Comparison of ENCODE assay signal across 9 cellular contexts in the genomic region with DNA sequence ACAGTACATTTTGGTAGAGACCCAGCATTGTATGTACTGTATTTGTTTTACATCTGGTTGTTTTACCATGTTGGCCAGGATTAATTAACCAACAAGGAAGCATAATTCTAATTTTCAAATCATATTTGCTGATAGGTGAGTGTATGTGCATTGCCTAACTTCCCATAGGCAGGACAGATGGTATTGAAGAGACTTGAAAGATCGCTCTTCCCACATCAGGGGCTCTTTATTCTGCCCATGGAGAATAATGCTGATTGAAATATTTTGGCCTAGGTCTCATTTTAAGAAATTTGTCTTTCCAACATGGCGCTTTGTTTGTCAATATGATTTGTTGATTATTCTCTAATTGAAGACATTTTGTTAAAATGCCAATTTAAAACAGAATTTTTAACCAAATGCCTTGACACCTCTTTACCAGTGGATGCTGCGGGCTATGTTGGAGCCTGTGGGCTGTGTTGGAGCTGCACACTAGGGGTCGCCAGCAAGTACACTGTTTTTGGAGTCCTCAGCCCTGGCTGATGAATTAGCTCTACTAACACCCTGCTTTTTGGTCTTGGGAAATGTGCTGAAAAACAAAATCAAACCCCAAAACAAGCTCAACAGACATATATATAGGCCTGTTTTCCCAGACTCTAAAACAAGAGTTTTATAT. TPM values are rescaled to one million over a fixed set of nuclear protein-coding genes. Genes with fewer than 3 reads are reported as not detected.
DNase-seq lines count a peak whose midpoint lies in the region; ATAC-seq and TF ChIP-seq lines count a peak whose summit lies in the region.
"Had no signal": no experiment of that assay in that cellular context is flagged by ENCODE, and none has a peak within 500 bp of the region (broad histone marks: within the 10 kb centered on the region; RNA-seq: fewer than 3 reads in every experiment).

No MANE protein-coding gene starts in this region.

- peaks cover 0 to 26% (median 0%) of the 10 kb centered on the region in 12 donors for H3K4me1 ChIP-seq in heart left ventricle
- H3K4me1 ChIP-seq in aorta (ENCODE audit: control insufficient read depth in 1 of 2, insufficient read depth in 2 of 2, low read length in 2 of 2), result no peaks in the 10 kb centered on the region
- H3K4me1 ChIP-seq: parathyroid adenoma had no signal

- WGBS in heart left ventricle, 4 donors, result 66 to 68% (median 66%) methylated on average over 4 of the region's 4 CpGs
- 67 to 70% methylated on average over 4 of the region's 4 CpGs for WGBS in aorta, 2 donors

- peak in 10 of 12 donors; percentile 15 to 54 (median 38) for TF ChIP-seq CTCF in heart left ventricle (IDR thresholded peaks at IDR 0.05)

- no peaks in the 10 kb centered on the region for H3K36me3 ChIP-seq in heart left ventricle
- H3K36me3 ChIP-seq in aorta (ENCODE audit: control insufficient read depth in 1 of 2, insufficient read depth in 2 of 2, low read length in 1 of 2), result no peaks in the 10 kb centered on the region

- intact Hi-C loops in heart left ventricle (cut with DNase I), result no loop called here
- intact Hi-C loops in aorta (cut with DNase I), result no loop called here

- H3K27ac ChIP-seq in heart left ventricle, result no peak overlapping the region
- H3K27ac ChIP-seq in aorta (ENCODE audit: low read depth in 1 of 2, low read length in 2 of 2), result no peak overlapping the region
- H3K27ac ChIP-seq: parathyroid adenoma had no signal

- H3K9me3 ChIP-seq in heart left ventricle (no peaks in the 10 kb centered on the region), aorta (ENCODE audit: control insufficient read depth, low read length) (no peaks in the 10 kb centered on the region)

- ATAC-seq in HG02642 (IDR thresholded peaks at IDR 0.05; ENCODE audit: poor library complexity, unreplicated experiment) (peak; percentile 43), heart left ventricle (peak in 3 of 4 donors; percentile 50 to 55 (median 53)), aorta (ENCODE audit: low FRiP score) (peak; percentile 74)

- TF ChIP-seq POLR2A in heart left ventricle (IDR thresholded peaks at IDR 0.05), result no peak

- H3K4me3 ChIP-seq in heart left ventricle (no peak overlapping the region), aorta (ENCODE audit: low read length in 2 of 2) (no peak overlapping the region)

- no peaks in the 10 kb centered on the region for H3K27me3 ChIP-seq in heart left ventricle
- H3K27me3 ChIP-seq in aorta (ENCODE audit: control insufficient read depth in 1 of 2, insufficient read depth in 2 of 2, low read length in 1 of 2), result no peaks in the 10 kb centered on the region

- DNase-seq in SIG-M5 treated with dmso at 0.1 percent for 504 hours (lab: John Stamatoyannopoulos, UW; ENCODE audit: unreplicated experiment) (peak; percentile 45), SIG-M5 (lab: John Stamatoyannopoulos, UW) (no peak), RPMI7951 (ENCODE audit: low read depth) (peak; percentile 39), heart left ventricle (peak in 2 of 5 donors; percentile 19 to 35), aorta (peak in 1 of 2 donors; percentile 57), T-helper 1 cell (no peak)
- no peak for DNase-seq in activated CD4-positive, CD25-positive, alpha-beta regulatory T cell treated with anti-CD3 and anti-CD28 coated beads, Interleukin-2, amount 50 U/mL, for 72 hours

RNA-seq across cellular contexts. Expression of a gene that starts 5.3 kb away (rescaled TPM):
- not detected in 2 replicates for total RNA-seq in RPMI7951 (2014; rRNA removed; shearing (Covaris generic))
- total RNA-seq in heart left ventricle (1 to 10 TPM in 3 of 9 donors, under 1 TPM in 6; 0.40 to 3.4 (median 0.84) TPM), aorta (1 to 10 TPM; 1.9 to 3.6 TPM)
- polyA plus RNA-seq in heart left ventricle (under 1 TPM; 0.26 to 0.34 TPM), aorta (1 to 10 TPM in 1 of 2 donors, under 1 TPM in 1; 0.87 to 5.1 TPM)

RNA-seq across cellular contexts. Expression of a gene that starts 49.9 kb away (rescaled TPM):
- not detected in 2 replicates for total RNA-seq in RPMI7951 (2014; rRNA removed; shearing (Covaris generic))
- total RNA-seq in heart left ventricle (1 to 10 TPM in 2 of 9 donors, under 1 TPM in 7; 0.23 to 7.3 (median 0.50) TPM), aorta (1 to 10 TPM; 2.6 to 2.7 TPM)
- polyA plus RNA-seq in heart left ventricle (under 1 TPM; 0.25 to 0.30 TPM), aorta (1 to 10 TPM in 1 of 2 donors, under 1 TPM in 1; 0.51 to 3.3 TPM)

Comparison
In these comparisons a context has a peak if more than half of its experiments do, and no peak if none do; other contexts are left out.
1. DNase-seq: peak in SIG-M5 treated with dmso at 0.1 percent for 504 hours (single experiment) and RPMI7951 (single experiment); none in SIG-M5 (single experiment), activated CD4-positive, CD25-positive, alpha-beta regulatory T cell treated with anti-CD3 and anti-CD28 coated beads, Interleukin-2, amount 50 U/mL, for 72 hours (single experiment) and T-helper 1 cell (0 of 5).
2. Peak in every context shown above with its lines, with median percentiles within 50 percentile points of each other: ATAC-seq.